16 cellular contexts compared by ENCODE assay signal in genomic region chr11:69874178-69874983, GRCh38. TPM values are rescaled to one million over a fixed set of nuclear protein-coding genes. Genes with fewer than 3 reads are reported as not detected.
"Had no signal": no experiment of that assay in that cellular context is flagged by ENCODE, and none has a peak within 500 bp of the region (broad histone marks: within the 10 kb centered on the region; RNA-seq: fewer than 3 reads in every experiment).

No MANE protein-coding gene starts in this region.

- DNase-seq: activated CD4-positive, alpha-beta T cell treated with anti-CD3 and anti-CD28 coated beads, Interleukin-2, amount 10 ng/mL, durations not matched to agents 7 days and 5 days; activated naive CD4-positive, alpha-beta T cell treated with anti-CD3 and anti-CD28 coated beads for 36 hours; activated T-cell treated with anti-CD3 and anti-CD28 coated beads, Interleukin-2, amount 50 U/mL, for 72 hours; colonic mucosa; effector CD4-positive, alpha-beta T cell; midbrain; stimulated activated CD4-positive, alpha-beta T cell treated with anti-CD3 and anti-CD28 coated beads, Interleukin-4, amount 100 ng/mL, for 1 hour had no signal

- H3K9me3 ChIP-seq: colonic mucosa, heart left ventricle had no signal

- ATAC-seq: activated T-cell treated with anti-CD3 and anti-CD28 coated beads, Interleukin-2, amount 50 U/mL, for 72 hours; heart left ventricle; stimulated activated naive CD8-positive, alpha-beta T cell treated with anti-CD3 and anti-CD28 coated beads, Interleukin-15, amount 100 ng/mL, for 72 hours; WTC11 had no signal

- H3K27ac Mint-ChIP-seq: activated CD4-positive, alpha-beta T cell treated with anti-CD3 and anti-CD28 coated beads, Interleukin-2, amount 10 ng/mL, durations not matched to agents 7 days and 5 days; activated naive CD4-positive, alpha-beta T cell treated with anti-CD3 and anti-CD28 coated beads for 36 hours; activated T-cell treated with anti-CD3 and anti-CD28 coated beads, Interleukin-2, amount 50 U/mL, for 72 hours; stimulated activated naive CD8-positive, alpha-beta T cell treated with anti-CD3 and anti-CD28 coated beads, Interleukin-15, amount 100 ng/mL, for 72 hours; T-helper 1 cell treated with Interleukin-12 subunit alpha and Interleukin-12 subunit beta and Interleukin-4 antibody, amounts not matched to agents 30 μg/mL and 1 μg/mL, for 36 hours; WTC11 had no signal

- H3K36me3 ChIP-seq: colonic mucosa, heart left ventricle had no signal

- H3K9me3 Mint-ChIP-seq: activated CD4-positive, alpha-beta T cell treated with anti-CD3 and anti-CD28 coated beads, Interleukin-2, amount 10 ng/mL, durations not matched to agents 7 days and 5 days; activated T-cell treated with anti-CD3 and anti-CD28 coated beads, Interleukin-2, amount 50 U/mL, for 72 hours; T-helper 1 cell treated with Interleukin-12 subunit alpha and Interleukin-12 subunit beta and Interleukin-4 antibody, amounts not matched to agents 30 μg/mL and 1 μg/mL, for 36 hours had no signal

- H3K4me1 ChIP-seq: colonic mucosa, heart left ventricle had no signal

- H3K4me3 Mint-ChIP-seq: activated CD4-positive, alpha-beta T cell treated with anti-CD3 and anti-CD28 coated beads, Interleukin-2, amount 10 ng/mL, durations not matched to agents 7 days and 5 days; activated naive CD4-positive, alpha-beta T cell treated with anti-CD3 and anti-CD28 coated beads for 36 hours; activated T-cell treated with anti-CD3 and anti-CD28 coated beads, Interleukin-2, amount 50 U/mL, for 72 hours; stimulated activated naive CD8-positive, alpha-beta T cell treated with anti-CD3 and anti-CD28 coated beads, Interleukin-15, amount 100 ng/mL, for 72 hours; T-helper 1 cell treated with Interleukin-12 subunit alpha and Interleukin-12 subunit beta and Interleukin-4 antibody, amounts not matched to agents 30 μg/mL and 1 μg/mL, for 36 hours; WTC11 had no signal

- H3K4me3 ChIP-seq: colonic mucosa, heart left ventricle had no signal

- H3K36me3 Mint-ChIP-seq: WTC11 had no signal

- H3K27ac ChIP-seq: colonic mucosa, heart left ventricle had no signal

- H3K4me1 Mint-ChIP-seq: activated CD4-positive, alpha-beta T cell treated with anti-CD3 and anti-CD28 coated beads, Interleukin-2, amount 10 ng/mL, durations not matched to agents 7 days and 5 days; stimulated activated naive CD8-positive, alpha-beta T cell treated with anti-CD3 and anti-CD28 coated beads, Interleukin-15, amount 100 ng/mL, for 72 hours; WTC11 had no signal

- H3K27me3 ChIP-seq: colonic mucosa had no signal

RNA-seq across cellular contexts. Expression of gene FGF3, which starts 55.2 kb away (rescaled TPM):
- total RNA-seq: activated CD4-positive, alpha-beta T cell treated with anti-CD3 and anti-CD28 coated beads, Interleukin-2, amount 10 ng/mL, durations not matched to agents 7 days and 5 days; activated naive CD4-positive, alpha-beta T cell treated with anti-CD3 and anti-CD28 coated beads for 36 hours; activated T-cell treated with anti-CD3 and anti-CD28 coated beads, Interleukin-2, amount 50 U/mL, for 72 hours; astrocyte; colonic mucosa; fibroblast of lung; frontal cortex; heart left ventricle; lower leg skin; pulmonary artery endothelial cell; WTC11 had no signal
- polyA plus RNA-seq: fibroblast of lung, heart left ventricle had no signal
